Comparison of ENCODE assay signal across 16 cellular contexts in genomic region chr7:7868245-7868899, GRCh38.
A peak's percentile ranks its signal among the peaks of the same experiment; 100 is the strongest.
DNase-seq lines count a peak whose midpoint lies in the region; ATAC-seq, FAIRE-seq and TF ChIP-seq lines count a peak whose summit lies in the region.
"Had no signal": no experiment of that assay in that cellular context is flagged by ENCODE, and none has a peak within 500 bp of the region (broad histone marks: within the 10 kb centered on the region; RNA-seq: fewer than 3 reads in every experiment).

No MANE protein-coding gene starts in this region.

- H3K36me3 ChIP-seq in Karpas-422 (ENCODE audit: insufficient read depth, low read length) (no peaks in the 10 kb centered on the region), bronchial epithelial cell (ENCODE audit: control insufficient read depth, insufficient read depth, low read length) (no peaks in the 10 kb centered on the region), rectal smooth muscle tissue (ENCODE audit: control insufficient read depth, insufficient read depth, low read length) (no peaks in the 10 kb centered on the region), mesenchymal stem cell (ENCODE audit: control insufficient read depth in 1 of 2, insufficient read depth in 2 of 2, low read depth in 1 of 2, low read length in 2 of 2) (no peaks in the 10 kb centered on the region)
- H3K36me3 ChIP-seq: stomach had no signal

- H3K18ac ChIP-seq in mesenchymal stem cell (ENCODE audit: low read depth in 1 of 2, low read length in 2 of 2) = no peak overlapping the region

- no peak overlapping the region for H3K23ac ChIP-seq in mesenchymal stem cell (ENCODE audit: low read length in 2 of 2)

- no peaks in the 10 kb centered on the region for H3K9me2 ChIP-seq in Karpas-422 (replicated peaks; ENCODE audit: insufficient read depth, low read length)

- peak overlapping the region; percentile 56 for H3K4me2 ChIP-seq in Karpas-422 (ENCODE audit: low read depth, low read length, poor library complexity, severe bottlenecking)
- no peak overlapping the region for H3K4me2 ChIP-seq in mesenchymal stem cell (ENCODE audit: low read length, poor library complexity, severe bottlenecking)

- H3K9ac ChIP-seq in Karpas-422 (ENCODE audit: low read length) = peak overlapping the region; percentile 19; the same call in 1 of the 2 replicates
- H3K9ac ChIP-seq in rectal smooth muscle tissue (ENCODE audit: low read length) = no peak overlapping the region
- H3K9ac ChIP-seq in mesenchymal stem cell (ENCODE audit: low read length) = no peak overlapping the region

- H2AK5ac ChIP-seq in mesenchymal stem cell (ENCODE audit: low read length, severe bottlenecking) = no peak overlapping the region

- H2BK15ac ChIP-seq in mesenchymal stem cell (ENCODE audit: low read depth, poor library complexity, severe bottlenecking) = no peak overlapping the region

- TF ChIP-seq CTCF in bronchial epithelial cell (IDR thresholded peaks at IDR 0.05; ENCODE audit: insufficient read depth, low read length, severe bottlenecking) = no peak

- peak overlapping the region; percentile 41 for H3K27ac ChIP-seq in Karpas-422 (ENCODE audit: low read length)
- peak overlapping the region; percentile 13 for H3K27ac ChIP-seq in rectal smooth muscle tissue (ENCODE audit: low read depth, low read length)
- H3K27ac ChIP-seq in mesenchymal stem cell (ENCODE audit: low read length, poor library complexity, severe bottlenecking) = no peak overlapping the region
- H3K27ac ChIP-seq: 22Rv1 had no signal

- H3K9me3 ChIP-seq in Karpas-422 (ENCODE audit: low read length) = no peaks in the 10 kb centered on the region
- no peaks in the 10 kb centered on the region for H3K9me3 ChIP-seq in mesenchymal stem cell (ENCODE audit: control insufficient read depth, low read length)
- H3K9me3 ChIP-seq: stomach had no signal

- peak overlapping the region; percentile 24; the same call in 1 of the 2 replicates for H3K4me3 ChIP-seq in Karpas-422 (ENCODE audit: low read length)
- H3K4me3 ChIP-seq in bronchial epithelial cell (ENCODE audit: low read depth, low read length) = no peak overlapping the region
- no peak overlapping the region for H3K4me3 ChIP-seq in rectal smooth muscle tissue (ENCODE audit: low read length)
- H3K4me3 ChIP-seq in mesenchymal stem cell (ENCODE audit: insufficient read depth in 1 of 2, low read depth in 1 of 2, low read length in 2 of 2) = no peak overlapping the region
- H3K4me3 ChIP-seq: stomach had no signal

- 93% methylated on average over 5 of the region's 7 CpGs for WGBS in mesenchymal stem cell

- FAIRE-seq in bronchial epithelial cell (lab: Jason Lieb, UNC) = no peak

- H2BK5ac ChIP-seq in mesenchymal stem cell (ENCODE audit: low read depth, low read length, poor library complexity, severe bottlenecking) = no peak overlapping the region

- H3K27me3 ChIP-seq in Karpas-422 (ENCODE audit: low read length) (no peaks in the 10 kb centered on the region), bronchial epithelial cell (ENCODE audit: control insufficient read depth, insufficient read depth, low read length) (no peaks in the 10 kb centered on the region), rectal smooth muscle tissue (ENCODE audit: control insufficient read depth, insufficient read depth, low read length) (no peaks in the 10 kb centered on the region), mesenchymal stem cell (ENCODE audit: control insufficient read depth in 1 of 2, insufficient read depth in 1 of 2, low read length in 2 of 2) (no peaks in the 10 kb centered on the region)
- H3K27me3 ChIP-seq: stomach had no signal

- peak; percentile 45 for DNase-seq in DMS53 (lab: John Stamatoyannopoulos, UW)
- no peak for DNase-seq in DMS53 treated with DMSO at 0.1 percent for 48 hours (lab: John Stamatoyannopoulos, UW; ENCODE audit: unreplicated experiment)
- peak; percentile 69 for DNase-seq in Karpas-422
- peak; percentile 12 for DNase-seq in bronchial epithelial cell (ENCODE audit: low read depth)
- no peak for DNase-seq in activated CD4-positive, CD25-positive, alpha-beta regulatory T cell treated with anti-CD3 and anti-CD28 coated beads, Interleukin-2, amount 50 U/mL, for 72 hours
- DNase-seq in mesenchymal stem cell = no peak
- DNase-seq: activated CD4-positive, alpha-beta memory T cell treated with anti-CD3 and anti-CD28 coated beads for 36 hours; DND-41; effector CD8-positive, alpha-beta T cell; NCI-H187; SHP77; stimulated activated CD4-positive, alpha-beta T cell treated with anti-CD3 and anti-CD28 coated beads, Interleukin-2, amount 100 ng/mL, for 24 hours; stomach had no signal

- H2AFZ ChIP-seq in Karpas-422 (ENCODE audit: low read length) (no peak overlapping the region), mesenchymal stem cell (ENCODE audit: low read depth, low read length) (no peak overlapping the region)

- ATAC-seq in GM21381 (IDR thresholded peaks at IDR 0.05; ENCODE audit: unreplicated experiment) = no peak

- no peak overlapping the region for H3K4ac ChIP-seq in mesenchymal stem cell (ENCODE audit: low read depth in 1 of 2, low read length in 2 of 2)

- no peak overlapping the region for H3K14ac ChIP-seq in mesenchymal stem cell (ENCODE audit: low read length in 2 of 2)

- H3K79me1 ChIP-seq in mesenchymal stem cell (replicated peaks; ENCODE audit: low read length, poor library complexity, severe bottlenecking) = peaks cover 8% of the 10 kb centered on the region

- no peak overlapping the region for H2BK12ac ChIP-seq in mesenchymal stem cell (ENCODE audit: low read length in 2 of 2)

- H4K91ac ChIP-seq in mesenchymal stem cell (ENCODE audit: low read length) = no peak overlapping the region

- H3K4me1 ChIP-seq in Karpas-422 (ENCODE audit: low read length) = peaks cover 31% of the 10 kb centered on the region
- H3K4me1 ChIP-seq in rectal smooth muscle tissue (ENCODE audit: control insufficient read depth, insufficient read depth, low read length) = no peaks in the 10 kb centered on the region
- H3K4me1 ChIP-seq in mesenchymal stem cell (ENCODE audit: control insufficient read depth, insufficient read depth, low read depth, low read length) = no peaks in the 10 kb centered on the region

- no peak overlapping the region for H2BK120ac ChIP-seq in mesenchymal stem cell (ENCODE audit: low read depth, low read length)

- H4K20me1 ChIP-seq in Karpas-422 (ENCODE audit: insufficient read depth, low read depth, low read length) = no peaks in the 10 kb centered on the region

- H3K79me2 ChIP-seq in Karpas-422 (ENCODE audit: low read length) = no peaks in the 10 kb centered on the region

- H4K8ac ChIP-seq in mesenchymal stem cell (ENCODE audit: low read length) = no peak overlapping the region

Comparison
In these comparisons a context has a peak if more than half of its experiments do, and no peak if none do; other contexts are left out.
1. DNase-seq: peak in DMS53 (single experiment), Karpas-422 (single experiment) and bronchial epithelial cell (single experiment); none in DMS53 treated with DMSO at 0.1 percent for 48 hours (single experiment), activated CD4-positive, CD25-positive, alpha-beta regulatory T cell treated with anti-CD3 and anti-CD28 coated beads, Interleukin-2, amount 50 U/mL, for 72 hours (single experiment) and mesenchymal stem cell (single experiment).